In genomic region chr2:34159891-34160290, GRCh38 we compare ENCODE assay signal across 34 cellular contexts.
"Had no signal": no experiment of that assay in that cellular context is flagged by ENCODE, and none has a peak within 500 bp of the region (broad histone marks: within the 10 kb centered on the region; RNA-seq: fewer than 3 reads in every experiment).

No MANE protein-coding gene starts in this region.

- H3K9me3 ChIP-seq: MG63 had no signal

- DNase-seq: Karpas-422, Kasumi-1, KG1, MG63, MM.1S, MV-4-11, NCI-H1048, NCI-H1092, NCI-H1092 treated with DMSO at 0.1 percent for 48 hours, NCI-H1105, NCI-H1105 treated with DMSO at 0.1 percent for 48 hours, NCI-H1417, NCI-H1417 treated with DMSO at 0.1 percent for 48 hours, NCI-H1436, NCI-H1436 treated with DMSO at 0.1 percent for 48 hours, NCI-H146, NCI-H1694, NCI-H1694 treated with DMSO at 0.1 percent for 48 hours, NCI-H187, NCI-H187 treated with DMSO at 0.1 percent for 48 hours, NCI-H1930, NCI-H2029, NCI-H2029 treated with DMSO at 0.1 percent for 48 hours, NCI-H2081, NCI-H2081 treated with DMSO at 0.1 percent for 48 hours, NCI-H2107, NCI-H2171, NCI-H2171 treated with DMSO at 0.1 percent for 48 hours, NCI-H2227 treated with DMSO at 0.1 percent for 48 hours, NCI-H226, NCI-H345, NCI-H446, NCI-H446 treated with DMSO at 0.1 percent for 48 hours had no signal

- H3K4me3 ChIP-seq: MG63 had no signal

- H3K27ac ChIP-seq: KMS-11 had no signal

- H3K9ac ChIP-seq: KMS-11 had no signal

- H3K36me3 ChIP-seq: MG63 had no signal
